In the genomic region with DNA sequence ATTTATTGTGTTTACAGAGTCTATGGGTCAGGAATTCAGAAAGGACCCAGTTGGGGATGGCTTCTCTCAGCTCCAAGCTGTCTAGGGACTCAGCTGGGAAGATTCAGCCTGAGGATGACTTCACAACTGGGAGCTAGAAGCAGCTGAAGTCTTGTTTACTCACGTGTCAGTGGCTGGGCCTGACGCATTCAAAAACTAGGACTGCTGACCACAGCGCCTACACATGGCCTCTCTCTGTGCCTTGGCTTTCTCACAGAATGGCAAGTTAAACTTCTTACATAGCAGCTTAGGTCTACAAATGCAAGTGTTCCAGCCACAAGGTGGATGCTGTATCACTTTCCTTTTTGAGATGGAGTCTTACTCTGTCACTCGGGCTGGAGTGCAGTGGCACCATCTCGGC, we compare ENCODE assay signal across 1 cellular context.
TF ChIP-seq lines count a peak whose summit lies in the region.

No MANE protein-coding gene starts in this region.

TF ChIP-seq in A549, 52 proteins besides CTCF, POLR2A, EP300 and RAD21 (continued from another document):
- TF ChIP-seq REST (IDR thresholded peaks at IDR 0.05): no peak
